In genomic region chr2:47274780-47275117, GRCh38 we compare ENCODE assay signal across 18 cellular contexts.
DNase-seq lines count a peak whose midpoint lies in the region; ATAC-seq, FAIRE-seq and TF ChIP-seq lines count a peak whose summit lies in the region.
"Had no signal": no experiment of that assay in that cellular context is flagged by ENCODE, and none has a peak within 500 bp of the region (broad histone marks: within the 10 kb centered on the region; RNA-seq: fewer than 3 reads in every experiment).

No MANE protein-coding gene starts in this region.

- H3K4me3 Mint-ChIP-seq in Caco-2 (ENCODE audit: unreplicated experiment) (no peak overlapping the region), astrocyte (ENCODE audit: unreplicated experiment) (no peak overlapping the region), osteocyte (ENCODE audit: unreplicated experiment) (no peak overlapping the region)
- H3K4me3 Mint-ChIP-seq in effector memory CD8-positive, alpha-beta T cell: no peak overlapping the region
- H3K4me3 Mint-ChIP-seq: stimulated activated naive CD8-positive, alpha-beta T cell treated with anti-CD3 and anti-CD28 coated beads, Interleukin-15, amount 100 ng/mL, for 72 hours; T-helper 2 cell treated with Interferon-gamma antibody and Interleukin-4, amounts not matched to agents 5 μg/mL and 100 μg/mL, for 36 hours had no signal

- H3K79me2 ChIP-seq in astrocyte (ENCODE audit: insufficient read depth, low read length) (no peaks in the 10 kb centered on the region), hepatocyte (no peaks in the 10 kb centered on the region), smooth muscle cell (ENCODE audit: low read depth) (no peaks in the 10 kb centered on the region)

- 83% methylated on average over 2 of the region's 2 CpGs for WGBS in hepatocyte (ENCODE audit: low lambda C conversion rate, missing lambda C conversion rate)
- WGBS in smooth muscle cell (ENCODE audit: low lambda C conversion rate): 63% methylated on average over 2 of the region's 2 CpGs

- no peaks in the 10 kb centered on the region for H3K27me3 Mint-ChIP-seq in Caco-2 (ENCODE audit: insufficient read depth, unreplicated experiment)
- H3K27me3 Mint-ChIP-seq in astrocyte (ENCODE audit: low read depth, unreplicated experiment): no peaks in the 10 kb centered on the region
- H3K27me3 Mint-ChIP-seq in osteocyte (ENCODE audit: unreplicated experiment): no peaks in the 10 kb centered on the region
- H3K27me3 Mint-ChIP-seq in effector memory CD8-positive, alpha-beta T cell: peaks cover 0 to 11% of the 10 kb centered on the region in 2 donors
- H3K27me3 Mint-ChIP-seq: stimulated activated naive CD8-positive, alpha-beta T cell treated with anti-CD3 and anti-CD28 coated beads, Interleukin-15, amount 100 ng/mL, for 72 hours had no signal

- peak overlapping the region; percentile 47 for H2AFZ ChIP-seq in astrocyte (ENCODE audit: low read depth, low read length)
- no peak overlapping the region for H2AFZ ChIP-seq in hepatocyte
- H2AFZ ChIP-seq in smooth muscle cell (ENCODE audit: low read depth): no peak overlapping the region

- TF ChIP-seq CTCF in Caco-2 (IDR thresholded peaks at IDR 0.05; ENCODE audit: insufficient read depth in 1 of 2, low read depth in 1 of 2, low read length in 1 of 2, severe bottlenecking in 1 of 2, unreplicated experiment in 1 of 2) (no peak), astrocyte (IDR thresholded peaks at IDR 0.05; ENCODE audit: insufficient read depth, low read depth, low read length) (no peak), hepatocyte (IDR thresholded peaks at IDR 0.05; ENCODE audit: poor library complexity) (no peak), smooth muscle cell (IDR thresholded peaks at IDR 0.05; ENCODE audit: borderline replicate concordance, insufficient read depth, poor library complexity, severe bottlenecking) (no peak), osteocyte (IDR thresholded peaks at IDR 0.05) (no peak)

- H3K9ac ChIP-seq in astrocyte (ENCODE audit: low read length) (peak overlapping the region; percentile 17), smooth muscle cell (ENCODE audit: low read depth) (peak overlapping the region; percentile 24)
- H3K9ac ChIP-seq: KMS-11 had no signal

- H3K9me3 ChIP-seq in Caco-2 (no peaks in the 10 kb centered on the region), astrocyte (ENCODE audit: insufficient read depth, low read depth, low read length) (no peaks in the 10 kb centered on the region), hepatocyte (ENCODE audit: low read depth) (no peaks in the 10 kb centered on the region), smooth muscle cell (replicated peaks; ENCODE audit: low read depth) (no peaks in the 10 kb centered on the region)

- peaks cover 29% of the 10 kb centered on the region for H3K4me1 ChIP-seq in Caco-2
- peaks cover 21% of the 10 kb centered on the region for H3K4me1 ChIP-seq in astrocyte (ENCODE audit: insufficient read depth, low read length)
- peaks cover 23% of the 10 kb centered on the region for H3K4me1 ChIP-seq in hepatocyte (ENCODE audit: insufficient read depth)
- H3K4me1 ChIP-seq in smooth muscle cell (ENCODE audit: low read depth): peaks cover 3% of the 10 kb centered on the region

- BruUV-seq in Caco-2 (replicated peaks; lab: Mats Ljungman, UMichigan): no TSS peak

- H3F3A ChIP-seq in smooth muscle cell (ENCODE audit: low read depth): peaks cover 8% of the 10 kb centered on the region

- H3K27me3 ChIP-seq in Caco-2 (replicated peaks; ENCODE audit: control insufficient read depth, insufficient read depth, low read length): no peaks in the 10 kb centered on the region
- H3K27me3 ChIP-seq in astrocyte (ENCODE audit: insufficient read depth, low read length): no peaks in the 10 kb centered on the region
- no peaks in the 10 kb centered on the region for H3K27me3 ChIP-seq in hepatocyte
- no peaks in the 10 kb centered on the region for H3K27me3 ChIP-seq in smooth muscle cell (ENCODE audit: low read depth)
- H3K27me3 ChIP-seq: brain microvascular endothelial cell had no signal

- POLR2A ChIA-PET in Caco-2 (lab: Charles Lee): no interaction called here

- ATAC-seq in HG03135 (IDR thresholded peaks at IDR 0.05; ENCODE audit: unreplicated experiment): no peak
- no peak for ATAC-seq in effector memory CD8-positive, alpha-beta T cell (replicated peaks)
- ATAC-seq: stimulated activated naive CD8-positive, alpha-beta T cell treated with anti-CD3 and anti-CD28 coated beads, Interleukin-15, amount 100 ng/mL, for 72 hours had no signal

- DNase-seq in Caco-2 (no peak), astrocyte (ENCODE audit: low read depth) (no peak), hepatocyte (ENCODE audit: low spot score) (no peak), smooth muscle cell (lab: John Stamatoyannopoulos, UW; ENCODE audit: unreplicated experiment) (no peak), osteocyte (ENCODE audit: extremely low spot score, unreplicated experiment) (no peak)
- DNase-seq in stimulated activated CD4-positive, alpha-beta T cell treated with anti-CD3 and anti-CD28 coated beads, Interleukin-2, amount 100 ng/mL, for 24 hours: no peak
- DNase-seq in effector memory CD8-positive, alpha-beta T cell: no peak
- DNase-seq: activated CD4-positive, CD25-positive, alpha-beta regulatory T cell treated with anti-CD3 and anti-CD28 coated beads, Interleukin-2, amount 50 U/mL, for 72 hours; activated CD8-positive, alpha-beta memory T cell treated with anti-CD3 and anti-CD28 coated beads, Interleukin-2, amount 50 U/mL, for 4 hours; activated gamma-delta T cell; COR-L47; NCI-H1417; posterior cingulate gyrus; stimulated activated naive CD8-positive, alpha-beta T cell treated with anti-CD3 and anti-CD28 coated beads, Interleukin-15, amount 100 ng/mL, for 72 hours had no signal

- intact Hi-C loops in Caco-2 (cut with micrococcal nuclease; ENCODE audit: unreplicated experiment): loop anchor here (5.0 kb wide), 1 partner anchor 47 kb away; no protein-coding TSS in a partner anchor

- no peaks in the 10 kb centered on the region for H3K9me2 ChIP-seq in hepatocyte (replicated peaks; ENCODE audit: insufficient read depth)

- H3K36me3 ChIP-seq in Caco-2 (ENCODE audit: control insufficient read depth, insufficient read depth, low read length): no peaks in the 10 kb centered on the region
- no peaks in the 10 kb centered on the region for H3K36me3 ChIP-seq in astrocyte (ENCODE audit: insufficient read depth, low read length)
- no peaks in the 10 kb centered on the region for H3K36me3 ChIP-seq in hepatocyte (replicated peaks; ENCODE audit: insufficient read depth, low read depth)
- H3K36me3 ChIP-seq in smooth muscle cell (ENCODE audit: low read depth): no peaks in the 10 kb centered on the region
- H3K36me3 ChIP-seq: brain microvascular endothelial cell had no signal

- H3K27ac Mint-ChIP-seq in Caco-2 (ENCODE audit: unreplicated experiment) (peak overlapping the region; percentile 7), astrocyte (ENCODE audit: unreplicated experiment) (no peak overlapping the region), osteocyte (ENCODE audit: unreplicated experiment) (no peak overlapping the region)
- H3K27ac Mint-ChIP-seq in effector memory CD8-positive, alpha-beta T cell: no peak overlapping the region
- H3K27ac Mint-ChIP-seq: stimulated activated naive CD8-positive, alpha-beta T cell treated with anti-CD3 and anti-CD28 coated beads, Interleukin-15, amount 100 ng/mL, for 72 hours; T-helper 2 cell treated with Interferon-gamma antibody and Interleukin-4, amounts not matched to agents 5 μg/mL and 100 μg/mL, for 36 hours had no signal

- H3K36me3 Mint-ChIP-seq in Caco-2 (ENCODE audit: insufficient read depth, unreplicated experiment) (no peaks in the 10 kb centered on the region), astrocyte (ENCODE audit: low read depth, unreplicated experiment) (no peaks in the 10 kb centered on the region), osteocyte (ENCODE audit: unreplicated experiment) (no peaks in the 10 kb centered on the region)
- H3K36me3 Mint-ChIP-seq in effector memory CD8-positive, alpha-beta T cell (ENCODE audit: insufficient read depth): no peaks in the 10 kb centered on the region

- CTCF ChIA-PET in Caco-2 (lab: Charles Lee): no interaction called here

- H3K4me3 ChIP-seq in Caco-2 (ENCODE audit: low read depth, low read length) (no peak overlapping the region), astrocyte (ENCODE audit: insufficient read depth, low read depth, low read length) (no peak overlapping the region), hepatocyte (no peak overlapping the region), smooth muscle cell (no peak overlapping the region)

- H3K4me1 Mint-ChIP-seq in Caco-2 (ENCODE audit: low read depth, unreplicated experiment): peaks cover 27% of the 10 kb centered on the region
- peaks cover 17% of the 10 kb centered on the region for H3K4me1 Mint-ChIP-seq in astrocyte (ENCODE audit: low read depth, unreplicated experiment)
- peaks cover 27% of the 10 kb centered on the region for H3K4me1 Mint-ChIP-seq in osteocyte (ENCODE audit: unreplicated experiment)
- peaks cover 3 to 4% of the 10 kb centered on the region in 2 donors for H3K4me1 Mint-ChIP-seq in effector memory CD8-positive, alpha-beta T cell (ENCODE audit: low read depth in 2 of 2)

- H4K20me1 ChIP-seq in astrocyte (ENCODE audit: insufficient read depth, low read length): no peaks in the 10 kb centered on the region
- H4K20me1 ChIP-seq in hepatocyte (ENCODE audit: insufficient read depth, poor library complexity, severe bottlenecking): no peaks in the 10 kb centered on the region
- no peaks in the 10 kb centered on the region for H4K20me1 ChIP-seq in smooth muscle cell (ENCODE audit: low read depth)

- H3K4me2 ChIP-seq in astrocyte (ENCODE audit: low read length): peak overlapping the region; percentile 14
- H3K4me2 ChIP-seq in hepatocyte: no peak overlapping the region
- H3K4me2 ChIP-seq in smooth muscle cell: peak overlapping the region; percentile 22
- H3K4me2 ChIP-seq: KMS-11 had no signal

- H3K9me3 Mint-ChIP-seq in Caco-2 (ENCODE audit: unreplicated experiment) (peaks cover 10% of the 10 kb centered on the region), astrocyte (ENCODE audit: unreplicated experiment) (no peaks in the 10 kb centered on the region), osteocyte (ENCODE audit: unreplicated experiment) (no peaks in the 10 kb centered on the region)
- no peaks in the 10 kb centered on the region for H3K9me3 Mint-ChIP-seq in effector memory CD8-positive, alpha-beta T cell
- H3K9me3 Mint-ChIP-seq: stimulated activated naive CD8-positive, alpha-beta T cell treated with anti-CD3 and anti-CD28 coated beads, Interleukin-15, amount 100 ng/mL, for 72 hours; T-helper 2 cell treated with Interferon-gamma antibody and Interleukin-4, amounts not matched to agents 5 μg/mL and 100 μg/mL, for 36 hours had no signal

- H3K27ac ChIP-seq in astrocyte (ENCODE audit: low read depth, low read length) (peak overlapping the region; percentile 38), hepatocyte (peak overlapping the region; percentile 49), smooth muscle cell (ENCODE audit: low read depth) (peak overlapping the region; percentile 28)
- H3K27ac ChIP-seq: brain microvascular endothelial cell, KMS-11 had no signal

- no peak for FAIRE-seq in astrocyte (lab: Jason Lieb, UNC)
